In the genomic region with DNA sequence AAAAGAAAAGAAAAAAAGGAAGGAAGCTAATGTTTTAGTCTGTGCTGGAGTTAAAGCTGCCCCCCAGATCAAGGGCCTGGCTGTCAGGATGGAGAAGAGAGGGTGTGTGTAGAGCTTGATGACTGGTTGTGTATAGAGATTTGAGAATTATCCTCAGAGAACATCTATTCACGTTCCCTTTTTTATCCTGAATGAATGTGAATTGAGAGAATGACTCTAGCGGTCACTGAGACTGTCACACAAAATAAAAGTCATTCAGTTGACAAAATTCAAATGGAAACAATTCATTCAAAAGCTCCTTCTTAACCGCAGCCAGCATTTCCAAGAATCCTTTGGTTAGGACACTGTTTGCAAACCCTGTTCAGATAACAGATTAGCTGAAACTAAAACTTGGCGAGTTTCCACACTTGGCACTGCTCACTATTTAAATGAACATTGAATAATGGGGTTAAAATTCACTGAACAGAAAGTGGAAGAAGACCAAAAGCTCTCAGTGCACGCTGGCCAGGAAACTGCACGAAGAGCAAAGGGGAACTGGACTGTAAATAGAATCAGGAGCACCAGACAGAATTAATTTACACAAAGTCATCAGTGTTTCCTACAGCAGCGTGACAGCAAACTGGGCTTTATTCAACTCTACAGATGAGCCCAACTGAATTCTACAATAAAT, we compare ENCODE assay signal across 8 cellular contexts. TPM values are rescaled to one million over a fixed set of nuclear protein-coding genes. Genes with fewer than 3 reads are reported as not detected.
DNase-seq lines count a peak whose midpoint lies in the region; ATAC-seq and TF ChIP-seq lines count a peak whose summit lies in the region.

No MANE protein-coding gene starts in this region.

- no peaks in the 10 kb centered on the region for H3K36me3 Mint-ChIP-seq in activated naive CD8-positive, alpha-beta T cell treated with anti-CD3 and anti-CD28 coated beads for 36 hours

- in situ Hi-C loops in IMR-90 (cut with MboI; ENCODE audit: low sequenced_read_pairs) = no loop called here

- H3K4me1 Mint-ChIP-seq in activated naive CD8-positive, alpha-beta T cell treated with anti-CD3 and anti-CD28 coated beads for 36 hours = peaks cover 13% of the 10 kb centered on the region

- no peak overlapping the region for H3K18ac ChIP-seq in IMR-90 (ENCODE audit: low read depth, low read length)

- peaks cover 5% of the 10 kb centered on the region; the same call in 1 of the 2 replicates for H3K9me3 ChIP-seq in IMR-90 (ENCODE audit: control insufficient read depth, insufficient read depth, low read length)
- H3K9me3 ChIP-seq in liver (ENCODE audit: control insufficient read depth in 4 of 4, low read length in 3 of 4) = no peaks in the 10 kb centered on the region
- H3K9me3 ChIP-seq in aorta (ENCODE audit: control insufficient read depth, low read length) = peaks cover 4% of the 10 kb centered on the region

- no peak overlapping the region for H3K4me3 ChIP-seq in IMR-90 (ENCODE audit: insufficient read depth, low read depth, low read length)
- no peak overlapping the region for H3K4me3 ChIP-seq in liver (ENCODE audit: low read depth in 1 of 3, low read length in 3 of 3)
- no peak overlapping the region for H3K4me3 ChIP-seq in aorta (ENCODE audit: low read length in 2 of 2)

- TF ChIP-seq CTCF in IMR-90 (conservative IDR thresholded peaks at IDR 0.05; ENCODE audit: low read depth, low read length) (no peak), liver (IDR thresholded peaks at IDR 0.05; ENCODE audit: low read depth, low read length, missing input control) (no peak)

- no peak overlapping the region for H3K4ac ChIP-seq in IMR-90 (ENCODE audit: low read depth, low read length)

- H2BK20ac ChIP-seq in IMR-90 (ENCODE audit: low read depth, low read length) = no peak overlapping the region

- no peak overlapping the region for H3K14ac ChIP-seq in IMR-90 (replicated peaks; ENCODE audit: low read depth, low read length)

- POLR2A ChIA-PET in IMR-90 (lab: Charles Lee; ENCODE audit: unreplicated experiment) = interaction anchor here (0.8 kb wide), 1 partner anchor 12 kb away, joined by 3 read pairs; no protein-coding TSS in a partner anchor

- no TSS peak for BruUV-seq in IMR-90 (replicated peaks; lab: Mats Ljungman, UMichigan)

- intact Hi-C loops in IMR-90 (cut with micrococcal nuclease) = no loop called here
- intact Hi-C loops in aorta (cut with DNase I) = no loop called here

- no peak overlapping the region for H3K56ac ChIP-seq in IMR-90 (ENCODE audit: extremely low read depth, insufficient read depth, low read length)

- H3K36me3 ChIP-seq in IMR-90 (ENCODE audit: control insufficient read depth, insufficient read depth, low read length) (no peaks in the 10 kb centered on the region), liver (ENCODE audit: control insufficient read depth in 4 of 4, insufficient read depth in 3 of 4, low read depth in 1 of 4, low read length in 3 of 4) (no peaks in the 10 kb centered on the region), aorta (ENCODE audit: control insufficient read depth in 1 of 2, insufficient read depth in 2 of 2, low read length in 1 of 2) (no peaks in the 10 kb centered on the region)

- peak; percentile 56 to 61 for DNase-seq in AML-193 (lab: John Stamatoyannopoulos, UW)
- peak; percentile 77 for DNase-seq in IMR-90
- peak; percentile 45 for DNase-seq in activated naive CD8-positive, alpha-beta T cell treated with anti-CD3 and anti-CD28 coated beads for 36 hours
- DNase-seq in aorta = peak in 1 of 2 donors; percentile 56
- DNase-seq in GM03348 (ENCODE audit: low spot score) = no peak
- no peak for DNase-seq in NCI-H2171 (lab: John Stamatoyannopoulos, UW)

- H3K79me1 ChIP-seq in IMR-90 (ENCODE audit: low read depth in 1 of 2, low read length in 2 of 2) = no peaks in the 10 kb centered on the region

- H3K27ac Mint-ChIP-seq in activated naive CD8-positive, alpha-beta T cell treated with anti-CD3 and anti-CD28 coated beads for 36 hours = peak overlapping the region; percentile 79

- no peak overlapping the region for H2BK5ac ChIP-seq in IMR-90 (ENCODE audit: low read depth, low read length, poor library complexity, severe bottlenecking)

- H3K4me1 ChIP-seq in IMR-90 (ENCODE audit: control insufficient read depth, insufficient read depth, low read length) (peaks cover 2% of the 10 kb centered on the region; the same call in 1 of the 2 replicates), liver (ENCODE audit: control insufficient read depth in 4 of 4, insufficient read depth in 4 of 4, low read length in 3 of 4) (peaks cover 0 to 19% (median 14%) of the 10 kb centered on the region in 4 donors), aorta (ENCODE audit: control insufficient read depth in 1 of 2, insufficient read depth in 2 of 2, low read length in 2 of 2) (no peaks in the 10 kb centered on the region)

- TF ChIP-seq RAD21 in IMR-90 (IDR thresholded peaks at IDR 0.05; ENCODE audit: low read length) (no peak), liver (IDR thresholded peaks at IDR 0.05) (peak; percentile 59 to 64)

- dilution Hi-C loops in IMR-90 (cut with HindIII; ENCODE audit: low sequenced_read_pairs, unreplicated experiment) = no loop called here

- CTCF ChIA-PET in IMR-90 (lab: Yijun Ruan, JAX) = interaction anchor here (0.6 kb wide), 1 partner anchor 17 kb away, joined by 5 read pairs; no protein-coding TSS in a partner anchor

- WGBS in IMR-90 (ENCODE audit: extremely low coverage in 2 of 2, insufficient read length in 1 of 2), 2 experiments = no CpG with 5 or more reads among the region's 7 CpGs
- WGBS in liver = 2% methylated on average over 7 of the region's 7 CpGs
- 3 to 4% methylated on average over 7 of the region's 7 CpGs for WGBS in aorta, 2 donors

- H3K23ac ChIP-seq in IMR-90 (ENCODE audit: low read depth, low read length) = no peak overlapping the region

- no peaks in the 10 kb centered on the region for H4K20me1 ChIP-seq in IMR-90 (ENCODE audit: insufficient read depth, low read length)

- H2AK5ac ChIP-seq in IMR-90 (ENCODE audit: low read depth, low read length) = no peak overlapping the region

- no peak overlapping the region for H4K8ac ChIP-seq in IMR-90 (ENCODE audit: low read depth in 2 of 2, low read length in 2 of 2)

- H3K9me3 Mint-ChIP-seq in activated naive CD8-positive, alpha-beta T cell treated with anti-CD3 and anti-CD28 coated beads for 36 hours = no peaks in the 10 kb centered on the region

- H3K27me3 ChIP-seq in IMR-90 (ENCODE audit: control insufficient read depth, insufficient read depth, low read length) = peaks cover 11% of the 10 kb centered on the region
- no peaks in the 10 kb centered on the region for H3K27me3 ChIP-seq in liver (ENCODE audit: control insufficient read depth in 4 of 4, insufficient read depth in 4 of 4, low read length in 3 of 4)
- peaks cover 0 to 2% of the 10 kb centered on the region in 2 donors for H3K27me3 ChIP-seq in aorta (ENCODE audit: control insufficient read depth in 1 of 2, insufficient read depth in 2 of 2, low read length in 1 of 2)

- peaks cover 7% of the 10 kb centered on the region for H3K27me3 Mint-ChIP-seq in activated naive CD8-positive, alpha-beta T cell treated with anti-CD3 and anti-CD28 coated beads for 36 hours

- H3K9ac ChIP-seq in IMR-90 (ENCODE audit: low read depth, low read length) (no peak overlapping the region), liver (ENCODE audit: low read depth in 1 of 2, low read length in 2 of 2) (peak overlapping the region in 1 of 2 donors; percentile 2)

- no peak for TF ChIP-seq POLR2A in IMR-90 (IDR thresholded peaks at IDR 0.05; ENCODE audit: low read depth, low read length)

- no peaks in the 10 kb centered on the region for H3K9me1 ChIP-seq in IMR-90 (ENCODE audit: insufficient read depth, low read length)

- H4K91ac ChIP-seq in IMR-90 (ENCODE audit: insufficient read depth, low read depth, low read length) = no peak overlapping the region

- H2BK15ac ChIP-seq in IMR-90 (ENCODE audit: low read depth, low read length) = no peak overlapping the region

- no peak overlapping the region for H2AFZ ChIP-seq in IMR-90 (replicated peaks; ENCODE audit: low read length, poor library complexity)

- peak; percentile 63 for ATAC-seq in GM19023 (IDR thresholded peaks at IDR 0.05; ENCODE audit: unreplicated experiment)
- peak; percentile 81 for ATAC-seq in IMR-90 (ENCODE audit: low read depth)
- peak; percentile 54 for ATAC-seq in aorta (ENCODE audit: low FRiP score)

- H2BK120ac ChIP-seq in IMR-90 (ENCODE audit: low read depth, low read length) = no peak overlapping the region

- no peak overlapping the region for H3K27ac ChIP-seq in IMR-90 (ENCODE audit: insufficient read depth, low read length)
- peak overlapping the region; percentile 75 to 80 for H3K27ac ChIP-seq in liver (ENCODE audit: low read depth in 1 of 2, low read length in 2 of 2)
- no peak overlapping the region for H3K27ac ChIP-seq in aorta (ENCODE audit: low read depth in 1 of 2, low read length in 2 of 2)

- H3K4me3 Mint-ChIP-seq in activated naive CD8-positive, alpha-beta T cell treated with anti-CD3 and anti-CD28 coated beads for 36 hours = peak overlapping the region; percentile 55

- peak overlapping the region; percentile 25 for H3K4me2 ChIP-seq in IMR-90 (ENCODE audit: low read depth, low read length)

- H2AK9ac ChIP-seq in IMR-90 (replicated peaks; ENCODE audit: low read depth, low read length, poor library complexity) = no peak overlapping the region

- H4K5ac ChIP-seq in IMR-90 (ENCODE audit: low read depth, low read length) = no peak overlapping the region

TF ChIP-seq in IMR-90, 13 proteins besides CTCF, POLR2A, EP300 and RAD21 (continues in another document):
- TF ChIP-seq CEBPB (IDR thresholded peaks at IDR 0.05; ENCODE audit: low read depth, low read length) (no peak), NFE2L2 (IDR thresholded peaks at IDR 0.05; ENCODE audit: low read depth, low read length) (no peak), CHD1 (IDR thresholded peaks at IDR 0.05; ENCODE audit: low read depth, low read length) (no peak)

TF ChIP-seq in liver, 16 proteins besides CTCF, POLR2A, EP300 and RAD21 (continues in another document):
- peak; percentile 70 for TF ChIP-seq HNF4G (IDR thresholded peaks at IDR 0.05)
- peak; percentile 81 for TF ChIP-seq YY1 (IDR thresholded peaks at IDR 0.05)
- TF ChIP-seq, protein P1, sequence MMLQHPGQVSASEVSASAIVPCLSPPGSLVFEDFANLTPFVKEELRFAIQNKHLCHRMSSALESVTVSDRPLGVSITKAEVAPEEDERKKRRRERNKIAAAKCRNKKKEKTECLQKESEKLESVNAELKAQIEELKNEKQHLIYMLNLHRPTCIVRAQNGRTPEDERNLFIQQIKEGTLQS (IDR thresholded peaks at IDR 0.05) = peak; percentile 50
- peak; percentile 50 to 84 for TF ChIP-seq JUND (IDR thresholded peaks at IDR 0.05)
- TF ChIP-seq GABPA (IDR thresholded peaks at IDR 0.05 in 1 of 2, conservative IDR thresholded peaks at IDR 0.05 in 1 of 2) = peak; percentile 14 to 57
- TF ChIP-seq HNF4A (conservative IDR thresholded peaks at IDR 0.05) = peak; percentile 94 to 97

RNA-seq across cellular contexts. Expression of a gene that starts 13.6 kb away (rescaled TPM):
- total RNA-seq in IMR-90 (2012; rRNA removed) (6.8 and 7.5 TPM in 2 replicates), liver (1 to 10 TPM; 8.1 to 8.8 TPM), aorta (10 to 100 TPM; 10.1 to 11.5 TPM)
- polyA plus RNA-seq in IMR-90 (2012; rRNA removed) (8.1 and 8.5 TPM in 2 replicates), liver (1 to 10 TPM; 5.3 to 8.1 TPM), aorta (1 to 10 TPM; 3.6 to 6.0 TPM)
- 2.4 and 7.1 TPM in 2 replicates for polyA plus RNA-seq in IMR-90 (2012; cell fraction: cytosol; rRNA removed)
- polyA plus RNA-seq in IMR-90 (2012; cell fraction: nucleus; rRNA removed; ENCODE audit: low replicate concordance) = 2.6 and 3.9 TPM in 2 replicates
- total RNA-seq in activated naive CD8-positive, alpha-beta T cell treated with anti-CD3 and anti-CD28 coated beads for 36 hours = 10 to 100 TPM; 12.2 to 15.2 TPM

Comparison
In these comparisons a context has a peak if more than half of its experiments do, and no peak if none do; other contexts are left out.
1. DNase-seq: peak in AML-193 (2 of 2), IMR-90 (single experiment) and activated naive CD8-positive, alpha-beta T cell treated with anti-CD3 and anti-CD28 coated beads for 36 hours (single experiment); none in GM03348 (single experiment) and NCI-H2171 (single experiment).
2. H3K27ac ChIP-seq: peak in liver (2 of 2); none in IMR-90 (single experiment) and aorta (0 of 2).
3. Peak in every context shown above with its lines, with median percentiles within 50 percentile points of each other: ATAC-seq.